9 cellular contexts compared by ENCODE assay signal in genomic region chr9:127568618-127568970, GRCh38.
DNase-seq lines count a peak whose midpoint lies in the region; ATAC-seq lines count a peak whose summit lies in the region.
"Had no signal": no experiment of that assay in that cellular context is flagged by ENCODE, and none has a peak within 500 bp of the region (broad histone marks: within the 10 kb centered on the region; RNA-seq: fewer than 3 reads in every experiment).

No MANE protein-coding gene starts in this region.

- H3K27ac ChIP-seq in BLaER1 (peak overlapping the region; percentile 49; the same call in 1 of the 2 replicates), muscle layer of colon (ENCODE audit: low read depth, low read length) (peak overlapping the region; percentile 91)

- no peak overlapping the region for H3K27ac Mint-ChIP-seq in central memory CD8-positive, alpha-beta T cell (ENCODE audit: low read depth)

- H3K36me3 ChIP-seq in BLaER1 (no peaks in the 10 kb centered on the region), muscle layer of colon (ENCODE audit: insufficient read depth, low read length) (no peaks in the 10 kb centered on the region)

- no peaks in the 10 kb centered on the region for H3K27me3 ChIP-seq in BLaER1
- H3K27me3 ChIP-seq in muscle layer of colon (ENCODE audit: control insufficient read depth in 1 of 2, insufficient read depth in 2 of 2, low read length in 2 of 2): no peaks in the 10 kb centered on the region

- H3K9ac ChIP-seq in BLaER1 (peak overlapping the region; percentile 80), muscle layer of colon (ENCODE audit: low read length) (peak overlapping the region; percentile 77)

- DNase-seq in central memory CD8-positive, alpha-beta T cell (ENCODE audit: low spot score in 2 of 2): no peak
- DNase-seq in NCI-H1694 (lab: John Stamatoyannopoulos, UW) (no peak), medulla oblongata (ENCODE audit: extremely low spot score) (no peak), ecto neural progenitor cell (ENCODE audit: low spot score) (no peak)
- DNase-seq: cortex of kidney had no signal

- H3K9me3 ChIP-seq in BLaER1: no peaks in the 10 kb centered on the region
- no peaks in the 10 kb centered on the region for H3K9me3 ChIP-seq in muscle layer of colon (ENCODE audit: low read length)

- peaks cover 2% of the 10 kb centered on the region for H3K36me3 Mint-ChIP-seq in central memory CD8-positive, alpha-beta T cell (ENCODE audit: insufficient read depth)

- ATAC-seq in HG03175 (IDR thresholded peaks at IDR 0.05; ENCODE audit: unreplicated experiment) (peak; percentile 18), HG03354 (IDR thresholded peaks at IDR 0.05; ENCODE audit: poor library complexity, severe bottlenecking, unreplicated experiment) (no peak)
- ATAC-seq in central memory CD8-positive, alpha-beta T cell (replicated peaks; ENCODE audit: extremely low read depth, poor library complexity, severe bottlenecking): peak; percentile 21

- H3K4me1 Mint-ChIP-seq in central memory CD8-positive, alpha-beta T cell: peaks cover 20% of the 10 kb centered on the region

- H3K4me1 ChIP-seq in BLaER1 (peaks cover 36% of the 10 kb centered on the region), muscle layer of colon (ENCODE audit: insufficient read depth, low read length) (peaks cover 37% of the 10 kb centered on the region)

- H3K4me3 Mint-ChIP-seq in central memory CD8-positive, alpha-beta T cell: peak overlapping the region; percentile 71

- no peaks in the 10 kb centered on the region for H3K27me3 Mint-ChIP-seq in central memory CD8-positive, alpha-beta T cell

- peak overlapping the region; percentile 89 for H3K4me3 ChIP-seq in BLaER1
- peak overlapping the region; percentile 87 for H3K4me3 ChIP-seq in muscle layer of colon (ENCODE audit: low read depth in 1 of 2, low read length in 2 of 2)

- peak overlapping the region; percentile 99 for H3K4me2 ChIP-seq in BLaER1

- peaks cover 26% of the 10 kb centered on the region for H4K20me1 ChIP-seq in BLaER1

- H3K9me3 Mint-ChIP-seq in central memory CD8-positive, alpha-beta T cell: no peaks in the 10 kb centered on the region
